Comparison of ENCODE assay signal across 34 cellular contexts in the genomic region with DNA sequence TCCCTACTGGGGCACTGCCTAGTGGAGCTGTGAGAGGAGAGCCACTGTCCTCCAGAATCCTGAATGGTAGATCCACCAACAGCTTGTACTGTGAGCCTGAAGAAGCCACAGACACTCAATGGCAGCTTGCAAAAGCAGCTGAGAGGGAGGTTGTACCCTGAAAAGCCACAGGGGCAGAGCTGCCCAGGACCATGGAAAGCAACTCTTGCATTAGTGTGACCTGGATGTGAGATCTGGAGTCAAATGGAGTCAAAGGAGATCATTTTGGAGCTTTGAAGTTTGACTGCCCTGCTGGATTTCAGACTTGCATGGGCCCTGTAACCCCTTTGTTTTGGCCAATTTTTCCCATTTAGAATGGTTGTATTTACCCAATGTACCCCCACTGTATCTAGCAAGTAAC.
"Had no signal": no experiment of that assay in that cellular context is flagged by ENCODE, and none has a peak within 500 bp of the region (broad histone marks: within the 10 kb centered on the region; RNA-seq: fewer than 3 reads in every experiment).

No MANE protein-coding gene starts in this region.

- H3K9me3 ChIP-seq: MG63 had no signal

- H3K36me3 ChIP-seq: MG63 had no signal

- H3K27me3 ChIP-seq: MG63 had no signal

- DNase-seq: Karpas-422, Kasumi-1, MG63, MM.1S, MV-4-11, NCI-H1048, NCI-H1092, NCI-H1092 treated with DMSO at 0.1 percent for 48 hours, NCI-H1105, NCI-H1105 treated with DMSO at 0.1 percent for 48 hours, NCI-H1417, NCI-H1417 treated with DMSO at 0.1 percent for 48 hours, NCI-H1436, NCI-H1436 treated with DMSO at 0.1 percent for 48 hours, NCI-H146, NCI-H1694, NCI-H1694 treated with DMSO at 0.1 percent for 48 hours, NCI-H187, NCI-H187 treated with DMSO at 0.1 percent for 48 hours, NCI-H1930, NCI-H2029, NCI-H2029 treated with DMSO at 0.1 percent for 48 hours, NCI-H2081, NCI-H2081 treated with DMSO at 0.1 percent for 48 hours, NCI-H2107, NCI-H2171, NCI-H2171 treated with DMSO at 0.1 percent for 48 hours, NCI-H2227 treated with DMSO at 0.1 percent for 48 hours, NCI-H226, NCI-H345, NCI-H446, NCI-H446 treated with DMSO at 0.1 percent for 48 hours, NCI-H510A, NCI-H510A treated with DMSO at 0.1 percent for 48 hours had no signal

- H3K4me3 ChIP-seq: MG63 had no signal
